Comparison of ENCODE assay signal across 9 cellular contexts in the genomic region with DNA sequence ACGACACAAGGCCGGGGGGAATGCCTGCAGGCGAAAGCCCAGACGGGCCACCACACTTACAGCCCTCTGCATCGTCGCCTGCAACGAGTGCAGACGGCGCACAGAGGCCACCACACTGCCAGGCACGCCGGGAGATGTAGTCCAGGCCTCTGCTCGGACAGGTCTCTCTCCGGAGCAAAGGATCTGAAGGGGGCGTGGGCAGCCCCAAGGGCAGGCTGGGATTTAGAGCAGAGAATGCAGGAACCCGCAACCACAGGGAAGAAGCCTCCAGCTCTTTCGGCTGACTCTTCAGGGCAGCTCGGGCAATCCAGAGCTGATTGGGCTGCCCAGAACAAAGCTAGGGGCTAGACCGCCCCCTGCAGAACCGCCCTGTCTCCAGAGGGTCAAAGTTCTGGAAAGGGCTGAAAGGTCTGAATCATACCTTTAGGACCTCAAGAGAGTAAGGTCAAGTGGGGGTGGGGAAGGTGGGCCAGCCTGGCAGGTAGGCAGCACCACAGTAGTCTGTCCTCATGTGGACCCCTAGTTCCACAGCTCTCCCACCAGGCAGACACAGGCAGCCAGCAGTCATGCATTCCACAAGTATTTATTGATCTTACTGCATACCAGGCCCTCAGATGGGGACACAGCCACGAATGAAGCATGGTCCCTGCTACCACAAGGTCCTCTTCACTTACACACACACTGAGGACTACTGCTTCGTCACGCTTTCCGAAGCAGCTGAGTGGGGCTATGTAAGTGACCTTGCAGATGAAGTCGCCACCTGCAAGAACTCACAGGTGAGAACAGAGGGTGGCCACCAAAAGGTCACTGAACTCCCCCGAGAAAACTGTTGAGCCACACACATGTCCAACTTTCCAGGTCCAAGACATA. TPM values are rescaled to one million over a fixed set of nuclear protein-coding genes. Genes with fewer than 3 reads are reported as not detected.
A peak's percentile ranks its signal among the peaks of the same experiment; 100 is the strongest.
DNase-seq lines count a peak whose midpoint lies in the region; ATAC-seq and TF ChIP-seq lines count a peak whose summit lies in the region.
"Had no signal": no experiment of that assay in that cellular context is flagged by ENCODE, and none has a peak within 500 bp of the region (broad histone marks: within the 10 kb centered on the region; RNA-seq: fewer than 3 reads in every experiment).

A gene with protein sequence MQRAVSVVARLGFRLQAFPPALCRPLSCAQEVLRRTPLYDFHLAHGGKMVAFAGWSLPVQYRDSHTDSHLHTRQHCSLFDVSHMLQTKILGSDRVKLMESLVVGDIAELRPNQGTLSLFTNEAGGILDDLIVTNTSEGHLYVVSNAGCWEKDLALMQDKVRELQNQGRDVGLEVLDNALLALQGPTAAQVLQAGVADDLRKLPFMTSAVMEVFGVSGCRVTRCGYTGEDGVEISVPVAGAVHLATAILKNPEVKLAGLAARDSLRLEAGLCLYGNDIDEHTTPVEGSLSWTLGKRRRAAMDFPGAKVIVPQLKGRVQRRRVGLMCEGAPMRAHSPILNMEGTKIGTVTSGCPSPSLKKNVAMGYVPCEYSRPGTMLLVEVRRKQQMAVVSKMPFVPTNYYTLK (minus strand): TSS at position 95 of the 870 bp plus-strand sequence. CDS start 23 bp downstream, at position 72.

- H3K4me3 ChIP-seq in colonic mucosa, result peak within 1 kb of the TSS; percentile 34
- H3K4me3 ChIP-seq in foreskin fibroblast (ENCODE audit: low read depth in 1 of 2, low read length in 2 of 2), result no peak within 1 kb of the TSS

- no peak within 1 kb of the TSS for H3K27ac Mint-ChIP-seq in stimulated activated memory B cell treated with anti-CD40 and anti-IgM and Interleukin-4, amounts not matched to agents 10 μg/mL and 1 μg/mL and 100 μg/mL, for 72 hours
- no peak within 1 kb of the TSS for H3K27ac Mint-ChIP-seq in MCF 10A (ENCODE audit: low read depth, unreplicated experiment)

- POLR2A ChIA-PET in MCF 10A (lab: Yijun Ruan, JAX), result interaction anchor here (2.3 kb wide), 1 partner anchor 11 kb away, joined by 16 read pairs; a partner anchor contains a TSS

- H3K9me3 ChIP-seq in colonic mucosa, result no peaks in the 10 kb centered on the region

- peaks cover 29% of the 10 kb centered on the region for H3K4me1 Mint-ChIP-seq in stimulated activated memory B cell treated with anti-CD40 and anti-IgM and Interleukin-4, amounts not matched to agents 10 μg/mL and 1 μg/mL and 100 μg/mL, for 72 hours
- peaks cover 17% of the 10 kb centered on the region for H3K4me1 Mint-ChIP-seq in MCF 10A (ENCODE audit: insufficient read depth, unreplicated experiment)

- intact Hi-C loops in colonic mucosa (cut with DNase I), result no loop called here
- intact Hi-C loops in left colon (cut with DNase I, micrococcal nuclease), result no loop called here
- intact Hi-C loops in MCF 10A (cut with micrococcal nuclease), result no loop called here

- H3K9me3 Mint-ChIP-seq in stimulated activated memory B cell treated with anti-CD40 and anti-IgM and Interleukin-4, amounts not matched to agents 10 μg/mL and 1 μg/mL and 100 μg/mL, for 72 hours, result no peaks in the 10 kb centered on the region
- no peaks in the 10 kb centered on the region for H3K9me3 Mint-ChIP-seq in MCF 10A (ENCODE audit: unreplicated experiment)

- TF ChIP-seq CTCF in colonic mucosa (IDR thresholded peaks at IDR 0.05) (no peak), MCF 10A (IDR thresholded peaks at IDR 0.05; ENCODE audit: unreplicated experiment) (no peak), foreskin fibroblast (IDR thresholded peaks at IDR 0.05; ENCODE audit: low read depth, low read length) (no peak)

- H3K9ac ChIP-seq in colonic mucosa (ENCODE audit: low read depth in 2 of 2, low read length in 2 of 2), result peak within 1 kb of the TSS in 1 of 2 donors; percentile 72

- CTCF ChIA-PET in MCF 10A (lab: Yijun Ruan, JAX), result interaction anchor here (2.3 kb wide), 1 partner anchor 27 kb away, joined by 7 read pairs; no protein-coding TSS in a partner anchor

- DNase-seq in NCI-H2227 (lab: John Stamatoyannopoulos, UW; ENCODE audit: unreplicated experiment), result peak; percentile 37
- DNase-seq in colonic mucosa, result peak; percentile 57
- peak; percentile 64 to 75 for DNase-seq in left colon
- DNase-seq in MCF 10A (ENCODE audit: unreplicated experiment), result no peak
- no peak for DNase-seq in foreskin fibroblast
- DNase-seq: activated T-cell treated with anti-CD3 and anti-CD28 coated beads for 4 hours had no signal

- no TSS peak for BruUV-seq in MCF 10A (replicated peaks; lab: Mats Ljungman, UMichigan)

- H3K4me1 ChIP-seq in colonic mucosa, result peaks cover 3% of the 10 kb centered on the region

- peaks cover 18% of the 10 kb centered on the region for H3K36me3 Mint-ChIP-seq in stimulated activated memory B cell treated with anti-CD40 and anti-IgM and Interleukin-4, amounts not matched to agents 10 μg/mL and 1 μg/mL and 100 μg/mL, for 72 hours
- H3K36me3 Mint-ChIP-seq in MCF 10A (ENCODE audit: insufficient read depth, unreplicated experiment), result peaks cover 39% of the 10 kb centered on the region

- H3K27me3 ChIP-seq in colonic mucosa, result no peaks in the 10 kb centered on the region

- no peaks in the 10 kb centered on the region for H3K27me3 Mint-ChIP-seq in stimulated activated memory B cell treated with anti-CD40 and anti-IgM and Interleukin-4, amounts not matched to agents 10 μg/mL and 1 μg/mL and 100 μg/mL, for 72 hours
- no peaks in the 10 kb centered on the region for H3K27me3 Mint-ChIP-seq in MCF 10A (ENCODE audit: insufficient read depth, unreplicated experiment)

- H3K36me3 ChIP-seq in colonic mucosa, result no peaks in the 10 kb centered on the region

- H3K27ac ChIP-seq in colonic mucosa, result no peak within 1 kb of the TSS

- H3K4me3 Mint-ChIP-seq in stimulated activated memory B cell treated with anti-CD40 and anti-IgM and Interleukin-4, amounts not matched to agents 10 μg/mL and 1 μg/mL and 100 μg/mL, for 72 hours, result peak within 1 kb of the TSS; percentile 64
- no peak within 1 kb of the TSS for H3K4me3 Mint-ChIP-seq in MCF 10A (ENCODE audit: unreplicated experiment)

- ATAC-seq in left colon (peak; percentile 93), HG03097 (IDR thresholded peaks at IDR 0.05; ENCODE audit: low FRiP score, unreplicated experiment) (no peak), GM18858 (IDR thresholded peaks at IDR 0.05; ENCODE audit: unreplicated experiment) (no peak)
- no peak for ATAC-seq in stimulated activated memory B cell treated with anti-CD40 and anti-IgM and Interleukin-4, amounts not matched to agents 10 μg/mL and 1 μg/mL and 100 μg/mL, for 72 hours

RNA-seq across cellular contexts. Expression of the gene that starts here (rescaled TPM):
- total RNA-seq in colonic mucosa (10 to 100 TPM; 20.6 to 24.5 TPM), left colon (10 to 100 TPM; 21.5 to 24.7 TPM), MCF 10A (2022) (3.7 and 4.9 TPM in 2 replicates)

Comparison
In these comparisons a context has a peak if more than half of its experiments do, and no peak if none do; other contexts are left out.
1. DNase-seq: peak in NCI-H2227 (single experiment), colonic mucosa (single experiment) and left colon (2 of 2); none in MCF 10A (single experiment) and foreskin fibroblast (0 of 2).